In the genomic region with DNA sequence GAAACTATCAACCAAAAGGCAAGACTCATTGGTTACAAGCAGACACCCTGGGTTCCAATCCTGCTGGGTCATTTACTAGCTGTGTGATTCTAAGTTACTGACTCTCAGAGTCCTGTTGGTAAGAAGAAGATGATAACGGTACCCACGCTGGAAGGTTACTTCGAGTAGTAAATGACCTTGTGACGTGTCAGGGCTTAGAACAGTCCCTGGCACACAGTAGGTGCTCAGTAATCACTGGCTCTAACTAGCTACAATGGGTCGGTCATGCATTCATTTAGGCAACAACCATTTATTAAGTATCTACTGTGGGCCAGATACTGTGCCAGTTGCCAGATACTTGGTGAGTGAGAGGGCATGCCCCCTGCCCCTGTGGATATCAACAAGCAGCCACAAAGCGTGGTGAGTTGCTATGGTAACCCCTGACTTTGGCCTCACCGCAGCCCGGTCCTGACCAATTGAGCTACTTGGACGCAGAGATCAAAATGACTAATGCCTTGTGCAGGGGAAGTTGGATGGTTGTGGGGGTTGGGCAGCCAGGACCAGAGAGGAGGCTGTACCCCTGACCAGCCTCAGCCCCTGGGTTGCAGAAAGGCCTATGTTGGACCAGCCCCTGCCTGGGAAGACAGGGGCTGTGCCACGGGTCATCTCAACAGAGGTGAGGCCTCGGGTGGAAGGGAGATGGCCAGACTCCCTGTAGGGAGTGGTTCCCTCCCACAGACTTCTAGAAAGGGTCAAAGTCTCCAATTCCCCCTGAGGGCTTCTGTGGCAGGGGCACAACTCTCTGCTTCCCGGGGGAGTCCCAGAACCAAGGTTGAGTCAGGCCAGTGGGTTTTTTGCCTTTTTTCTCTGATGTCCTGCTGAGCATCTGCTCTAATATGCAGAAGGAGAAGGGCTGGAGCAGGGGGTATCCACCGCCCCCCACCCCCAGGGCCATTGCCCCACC, we compare ENCODE assay signal across 8 cellular contexts. TPM values are rescaled to one million over a fixed set of nuclear protein-coding genes. Genes with fewer than 3 reads are reported as not detected.
A peak's percentile ranks its signal among the peaks of the same experiment; 100 is the strongest.
DNase-seq lines count a peak whose midpoint lies in the region; ATAC-seq and TF ChIP-seq lines count a peak whose summit lies in the region.

No MANE protein-coding gene starts in this region.

- H3K27ac ChIP-seq in mammary epithelial cell (ENCODE audit: insufficient read depth, low read depth, low read length): no peak overlapping the region
- H3K27ac ChIP-seq in A673 (ENCODE audit: low read depth, low read length, poor library complexity, severe bottlenecking): no peak overlapping the region

- peaks cover 0 to 5% of the 10 kb centered on the region in 2 donors for H3K36me3 Mint-ChIP-seq in CD14-positive monocyte
- peaks cover 0 to 16% (median 5%) of the 10 kb centered on the region in 3 donors for H3K36me3 Mint-ChIP-seq in naive thymus-derived CD8-positive, alpha-beta T cell

- WGBS in mammary epithelial cell (ENCODE audit: low coverage, missing lambda C conversion rate): 78% methylated on average over 12 of the region's 13 CpGs

- no peak for ATAC-seq in naive thymus-derived CD8-positive, alpha-beta T cell
- ATAC-seq in GM19035 (IDR thresholded peaks at IDR 0.05; ENCODE audit: unreplicated experiment): no peak

- BruUV-seq in mammary epithelial cell (replicated peaks; lab: Mats Ljungman, UMichigan) (no TSS peak), A673 (replicated peaks; lab: Mats Ljungman, UMichigan) (no TSS peak)

- in situ Hi-C loops in mammary epithelial cell (cut with MboI; ENCODE audit: low sequenced_read_pairs in 2 of 2): loop anchor here in 1 of 2 donors (25.0 kb wide), 2 partner anchors 115 to 315 kb away; no protein-coding TSS in a partner anchor

- H3K4me3 ChIP-seq in mammary epithelial cell (replicated peaks in 1 of 3; ENCODE audit: insufficient read depth in 1 of 3, low read depth in 2 of 3, low read length in 3 of 3): no peak overlapping the region
- no peak overlapping the region for H3K4me3 ChIP-seq in A673 (ENCODE audit: low read depth, low read length, poor library complexity, severe bottlenecking)

- peak; percentile 60 for DNase-seq in CD14-positive monocyte (ENCODE audit: low spot score)
- peak; percentile 90 for DNase-seq in MV-4-11 (lab: John Stamatoyannopoulos, UW)
- peak; percentile 47 for DNase-seq in mammary epithelial cell
- DNase-seq in naive thymus-derived CD8-positive, alpha-beta T cell: no peak
- DNase-seq in putamen (ENCODE audit: low spot score): no peak
- DNase-seq in A673 (ENCODE audit: low spot score): no peak
- no peak for DNase-seq in stimulated activated naive CD4-positive, alpha-beta T cell (lab: John Stamatoyannopoulos, UW)

- peaks cover 58% of the 10 kb centered on the region for H3K4me1 Mint-ChIP-seq in CD14-positive monocyte
- H3K4me1 Mint-ChIP-seq in naive thymus-derived CD8-positive, alpha-beta T cell: peaks cover 25 to 89% (median 73%) of the 10 kb centered on the region in 4 donors

- no peak overlapping the region for H2AFZ ChIP-seq in mammary epithelial cell (ENCODE audit: low read depth, low read length)

- H3K9ac ChIP-seq in mammary epithelial cell (ENCODE audit: insufficient read depth, low read length): peak overlapping the region; percentile 7

- H3K27ac Mint-ChIP-seq in CD14-positive monocyte: peak overlapping the region in 4 of 7 donors; percentile 65 to 95 (median 82)
- H3K27ac Mint-ChIP-seq in naive thymus-derived CD8-positive, alpha-beta T cell: peak overlapping the region in 8 of 10 donors; percentile 66 to 93 (median 76)

- CTCF ChIA-PET in mammary epithelial cell (lab: Charles Lee; ENCODE audit: low non-redundant PET): interaction anchor here (1.0 kb wide), 1 partner anchor 17 kb away, joined by 3 read pairs; no protein-coding TSS in a partner anchor
- CTCF ChIA-PET in A673 (lab: Charles Lee): no interaction called here

- peak overlapping the region in 1 of 2 donors; percentile 30 for H3K4me3 Mint-ChIP-seq in CD14-positive monocyte
- H3K4me3 Mint-ChIP-seq in naive thymus-derived CD8-positive, alpha-beta T cell: peak overlapping the region in 1 of 10 donors; percentile 26

- no peaks in the 10 kb centered on the region for H4K20me1 ChIP-seq in mammary epithelial cell (ENCODE audit: insufficient read depth, low read length)

- TF ChIP-seq CTCF in CD14-positive monocyte (IDR thresholded peaks at IDR 0.05) (no peak), mammary epithelial cell (conservative IDR thresholded peaks at IDR 0.05 in 1 of 2, IDR thresholded peaks at IDR 0.05 in 1 of 2; ENCODE audit: extremely low read depth in 1 of 2, insufficient read depth in 1 of 2, low read depth in 1 of 2, low read length in 2 of 2) (no peak), A673 (conservative IDR thresholded peaks at IDR 0.05; ENCODE audit: low read depth, low read length) (no peak)

- H3K9me3 ChIP-seq in mammary epithelial cell (replicated peaks; ENCODE audit: insufficient read depth, low read length) (no peaks in the 10 kb centered on the region), A673 (ENCODE audit: low read depth, low read length, poor library complexity, severe bottlenecking) (no peaks in the 10 kb centered on the region)

- no peak overlapping the region for H3K4me2 ChIP-seq in mammary epithelial cell (ENCODE audit: insufficient read depth, low read depth, low read length)

- H3K9me3 Mint-ChIP-seq in CD14-positive monocyte: peaks cover 0 to 7% (median 4%) of the 10 kb centered on the region in 7 donors
- peaks cover 0 to 2% (median 0%) of the 10 kb centered on the region in 9 donors for H3K9me3 Mint-ChIP-seq in naive thymus-derived CD8-positive, alpha-beta T cell

- H3K36me3 ChIP-seq in mammary epithelial cell (ENCODE audit: insufficient read depth, low read length) (no peaks in the 10 kb centered on the region), A673 (ENCODE audit: insufficient read depth, low read length, poor library complexity, severe bottlenecking) (no peaks in the 10 kb centered on the region)

- peaks cover 21 to 39% (median 32%) of the 10 kb centered on the region in 3 donors for H3K27me3 Mint-ChIP-seq in CD14-positive monocyte (ENCODE audit: low read depth in 3 of 3)
- H3K27me3 Mint-ChIP-seq in naive thymus-derived CD8-positive, alpha-beta T cell: no peaks in the 10 kb centered on the region

- POLR2A ChIA-PET in naive thymus-derived CD8-positive, alpha-beta T cell (lab: Charles Lee): interaction anchor here (0.6 to 11.2 kb wide), 3 partner anchors 15 to 334 kb away, joined by 3 to 269 read pairs (median 7); a partner anchor contains a TSS
- POLR2A ChIA-PET in A673 (lab: Charles Lee; ENCODE audit: low non-redundant PET): no interaction called here

- no peaks in the 10 kb centered on the region for H3K27me3 ChIP-seq in mammary epithelial cell (ENCODE audit: insufficient read depth, low read length)
- H3K27me3 ChIP-seq in A673 (replicated peaks; ENCODE audit: insufficient read depth, low read depth, low read length, poor library complexity): no peaks in the 10 kb centered on the region

- peaks cover 48% of the 10 kb centered on the region for H3K79me2 ChIP-seq in mammary epithelial cell (ENCODE audit: insufficient read depth, low read length)

- intact Hi-C loops in CD14-positive monocyte (cut with micrococcal nuclease): no loop called here
- intact Hi-C loops in mammary epithelial cell (cut with micrococcal nuclease): loop anchor here (1.0 kb wide), 1 partner anchor 17 kb away; no protein-coding TSS in a partner anchor
- intact Hi-C loops in A673 (cut with micrococcal nuclease; ENCODE audit: unreplicated experiment): no loop called here

- dilution Hi-C loops in mammary epithelial cell (cut with HindIII; ENCODE audit: low sequenced_read_pairs): no loop called here

- H3K4me1 ChIP-seq in mammary epithelial cell (ENCODE audit: insufficient read depth, low read length): peaks cover 36% of the 10 kb centered on the region
- H3K4me1 ChIP-seq in A673 (ENCODE audit: insufficient read depth, low read length, poor library complexity, severe bottlenecking): no peaks in the 10 kb centered on the region

RNA-seq across cellular contexts. Expression of a gene that starts 16.0 kb away (rescaled TPM):
- polyA plus RNA-seq in CD14-positive monocyte (under 1 TPM; 0.29 to 0.59 TPM), mammary epithelial cell (28.3 TPM)
- total RNA-seq in mammary epithelial cell (10 to 100 TPM; 18.7 to 76.3 TPM), A673 (2021) (2.4 TPM in 2 replicates)
- 63.9 TPM for polyA minus RNA-seq in mammary epithelial cell
- total RNA-seq in naive thymus-derived CD8-positive, alpha-beta T cell: 10 to 100 TPM; 86.4 to 91.0 TPM
- 10 to 100 TPM; 17.7 to 31.0 (median 20.4) TPM for polyA plus RNA-seq in naive thymus-derived CD8-positive, alpha-beta T cell

RNA-seq across cellular contexts. Expression of a gene that starts 41.9 kb away (rescaled TPM):
- polyA plus RNA-seq in CD14-positive monocyte (not detected), mammary epithelial cell (not detected)
- total RNA-seq in mammary epithelial cell (not detected), A673 (2021) (0.43 TPM in 1 of 2 replicates, not detected in the other)
- polyA minus RNA-seq in mammary epithelial cell: not detected
- not detected for total RNA-seq in naive thymus-derived CD8-positive, alpha-beta T cell
- polyA plus RNA-seq in naive thymus-derived CD8-positive, alpha-beta T cell: not detected

Comparison
In these comparisons a context has a peak if more than half of its experiments do, and no peak if none do; other contexts are left out.
1. DNase-seq: peak in CD14-positive monocyte (single experiment), MV-4-11 (single experiment) and mammary epithelial cell (single experiment); none in naive thymus-derived CD8-positive, alpha-beta T cell (0 of 10), putamen (single experiment), A673 (single experiment) and stimulated activated naive CD4-positive, alpha-beta T cell (0 of 6).